ENCODE assay signal across 1 cellular context in genomic region chr11:111870887-111871692, GRCh38.
TF ChIP-seq lines count a peak whose summit lies in the region.

Gene ALG9 (minus strand): TSS chr11:111871581. CDS start chr11:111871482, 99 bp downstream.

TF ChIP-seq in HepG2, 621 proteins besides CTCF, POLR2A, EP300 and RAD21 (continued from another document and continues in another):
- 0 out of 2 replicates have a peak, but pooled peaks have one; percentile 31 for TF ChIP-seq CREM (IDR thresholded peaks at IDR 0.05)
- TF ChIP-seq CREM (CRISPR knock-in tag; IDR thresholded peaks at IDR 0.05): no peak
- TF ChIP-seq PITX1 (CRISPR knock-in tag; IDR thresholded peaks at IDR 0.05): no peak; the same call in 1 of the 2 replicates
- peak; percentile 91 for TF ChIP-seq BORCS8-MEF2B (CRISPR knock-in tag; IDR thresholded peaks at IDR 0.05)
- no peak for TF ChIP-seq GTF2F1 (IDR thresholded peaks at IDR 0.05; ENCODE audit: low read length)
- TF ChIP-seq ZNF230 (CRISPR knock-in tag; IDR thresholded peaks at IDR 0.05): no peak
- peak; percentile 80 for TF ChIP-seq XRCC5 (optimal IDR thresholded peaks at IDR 0.05; ENCODE audit: low read length)
- no peak for TF ChIP-seq ZNF432 (CRISPR knock-in tag; IDR thresholded peaks at IDR 0.05; ENCODE audit: borderline replicate concordance)
- no peak for TF ChIP-seq SCMH1 (CRISPR knock-in tag; IDR thresholded peaks at IDR 0.05; ENCODE audit: borderline replicate concordance)
- no peak for TF ChIP-seq MIER2 (CRISPR knock-in tag; IDR thresholded peaks at IDR 0.05)
- no peak for TF ChIP-seq NR3C1 (CRISPR knock-in tag; IDR thresholded peaks at IDR 0.05)
- TF ChIP-seq ZNF556 (CRISPR knock-in tag; IDR thresholded peaks at IDR 0.05; ENCODE audit: borderline replicate concordance): no peak
- TF ChIP-seq HMGXB3 (CRISPR knock-in tag; IDR thresholded peaks at IDR 0.05; ENCODE audit: borderline replicate concordance): no peak; the same call in 1 of the 2 replicates
- no peak for TF ChIP-seq ZNF616 (CRISPR knock-in tag; IDR thresholded peaks at IDR 0.05; ENCODE audit: low read depth)
- TF ChIP-seq ZNF773 (CRISPR knock-in tag; IDR thresholded peaks at IDR 0.05; ENCODE audit: borderline replicate concordance): no peak
- no peak for TF ChIP-seq DMTF1 (CRISPR knock-in tag; IDR thresholded peaks at IDR 0.05)
- no peak for TF ChIP-seq ZNF512B (CRISPR knock-in tag; IDR thresholded peaks at IDR 0.05; ENCODE audit: borderline replicate concordance)
- no peak for TF ChIP-seq PCBP2 (optimal IDR thresholded peaks at IDR 0.05; ENCODE audit: low read depth, low read length, poor library complexity, severe bottlenecking)
- TF ChIP-seq ZNF687 (CRISPR knock-in tag; IDR thresholded peaks at IDR 0.05): peak; percentile 91
- TF ChIP-seq CHCHD3 (CRISPR knock-in tag; IDR thresholded peaks at IDR 0.05): no peak
- TF ChIP-seq RFX1 (IDR thresholded peaks at IDR 0.05): no peak
- no peak for TF ChIP-seq HMG20A (CRISPR knock-in tag; IDR thresholded peaks at IDR 0.05; ENCODE audit: borderline replicate concordance)
- TF ChIP-seq ATF3 (CRISPR knock-in tag; IDR thresholded peaks at IDR 0.05): no peak; the same call in 1 of the 2 replicates
- no peak for TF ChIP-seq HHEX (CRISPR knock-in tag; IDR thresholded peaks at IDR 0.05)
- no peak for TF ChIP-seq MAF1 (CRISPR knock-in tag; IDR thresholded peaks at IDR 0.05; ENCODE audit: borderline replicate concordance)
- TF ChIP-seq ZBTB42 (CRISPR knock-in tag; IDR thresholded peaks at IDR 0.05): no peak
- peak; percentile 43 for TF ChIP-seq ZNF407 (CRISPR knock-in tag; IDR thresholded peaks at IDR 0.05; ENCODE audit: not compliant biosample characterization)
- TF ChIP-seq NFRKB (IDR thresholded peaks at IDR 0.05): no peak
- TF ChIP-seq ZNF275 (CRISPR knock-in tag; IDR thresholded peaks at IDR 0.05; ENCODE audit: borderline replicate concordance): peak; percentile 77; the same call in 1 of the 2 replicates
- no peak for TF ChIP-seq ZNF33A (CRISPR knock-in tag; IDR thresholded peaks at IDR 0.05; ENCODE audit: borderline replicate concordance)
- no peak for TF ChIP-seq ZNF878 (CRISPR knock-in tag; IDR thresholded peaks at IDR 0.05)
